Comparison of ENCODE assay signal across 11 cellular contexts in the genomic region with DNA sequence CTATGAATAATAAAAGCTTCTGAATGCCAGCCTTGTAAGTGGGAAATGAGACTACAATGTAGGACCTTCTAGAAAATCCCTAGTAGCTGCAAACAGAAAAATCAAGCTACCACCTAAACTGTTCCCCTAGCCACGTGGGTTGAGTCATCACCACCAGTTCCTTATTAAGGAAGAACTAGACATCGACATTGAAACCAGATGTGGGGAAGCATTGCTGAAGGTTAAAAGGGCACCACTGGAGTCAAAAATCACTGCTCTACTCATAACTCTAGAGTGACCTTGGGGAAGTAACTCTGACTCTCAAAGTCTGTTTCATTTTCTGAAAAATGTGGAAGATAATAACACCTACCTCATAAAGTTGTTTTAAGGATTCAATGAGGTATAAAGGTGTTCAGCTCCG. TPM values are rescaled to one million over a fixed set of nuclear protein-coding genes. Genes with fewer than 3 reads are reported as not detected.
DNase-seq lines count a peak whose midpoint lies in the region; ATAC-seq and TF ChIP-seq lines count a peak whose summit lies in the region.
"Had no signal": no experiment of that assay in that cellular context is flagged by ENCODE, and none has a peak within 500 bp of the region (broad histone marks: within the 10 kb centered on the region; RNA-seq: fewer than 3 reads in every experiment).

No MANE protein-coding gene starts in this region.

- H4K8ac ChIP-seq in neuronal stem cell (ENCODE audit: low read depth, low read length), result no peak overlapping the region

- no peak overlapping the region for H3K4ac ChIP-seq in neuronal stem cell (ENCODE audit: low read length)

- WGBS in neuronal stem cell (ENCODE audit: extremely low coverage in 2 of 2, insufficient read length in 2 of 2, insufficient replicate concordance in 1 of 2), 2 donors, result no CpG with 5 or more reads among the region's 3 CpGs

- H4K91ac ChIP-seq in neuronal stem cell (ENCODE audit: low read depth, low read length, poor library complexity), result no peak overlapping the region

- H2AK5ac ChIP-seq in neuronal stem cell (ENCODE audit: low read depth, low read length), result no peak overlapping the region

- no peak overlapping the region for H3K4me2 ChIP-seq in neuronal stem cell (ENCODE audit: insufficient read depth, low read length, poor library complexity, severe bottlenecking)

- peaks cover 3 to 6% of the 10 kb centered on the region in 2 donors for H3K4me1 ChIP-seq in neuronal stem cell (ENCODE audit: control insufficient read depth in 2 of 2, insufficient read depth in 1 of 2, low read depth in 1 of 2, low read length in 2 of 2)

- no peak for TF ChIP-seq CTCF in dorsolateral prefrontal cortex (IDR thresholded peaks at IDR 0.05 in 54 of 56, conservative IDR thresholded peaks at IDR 0.05 in 2 of 56; ENCODE audit: low read depth in 1 of 56, partially characterized antibody in 56 of 56)

- H3K36me3 ChIP-seq in neuronal stem cell (replicated peaks in 1 of 2; ENCODE audit: control insufficient read depth in 2 of 2, insufficient read depth in 2 of 2, low read length in 2 of 2), result no peaks in the 10 kb centered on the region
- H3K36me3 ChIP-seq: stomach had no signal

- H3K9ac ChIP-seq in neuronal stem cell (ENCODE audit: low read depth, low read length, poor library complexity), result no peak overlapping the region

- H3K14ac ChIP-seq in neuronal stem cell (ENCODE audit: low read length), result no peak overlapping the region

- H3K79me1 ChIP-seq in neuronal stem cell (ENCODE audit: low read depth, low read length), result no peaks in the 10 kb centered on the region

- H2BK120ac ChIP-seq in neuronal stem cell (ENCODE audit: low read depth, low read length), result no peak overlapping the region

- no peak overlapping the region for H2BK15ac ChIP-seq in neuronal stem cell (ENCODE audit: low read length)

- H3K4me3 ChIP-seq in neuronal stem cell (ENCODE audit: low read length in 2 of 2) (no peak overlapping the region), dorsolateral prefrontal cortex (no peak overlapping the region)
- H3K4me3 ChIP-seq: stomach had no signal

- intact Hi-C loops in dorsolateral prefrontal cortex (cut with DNase I), result no loop called here

- H3K27ac ChIP-seq in neuronal stem cell (replicated peaks; ENCODE audit: low read length), result no peak overlapping the region
- peak overlapping the region in 1 of 59 donors; percentile 36 for H3K27ac ChIP-seq in dorsolateral prefrontal cortex
- H3K27ac ChIP-seq: stomach had no signal

- no peak overlapping the region for H3K23ac ChIP-seq in neuronal stem cell (ENCODE audit: low read depth, low read length, poor library complexity)

- H2BK12ac ChIP-seq in neuronal stem cell (ENCODE audit: low read length), result no peak overlapping the region

- DNase-seq in RPMI7951 (ENCODE audit: low read depth) (peak; percentile 81), neuronal stem cell (ENCODE audit: low spot score) (no peak), dorsolateral prefrontal cortex (no peak), NCI-H82 (lab: John Stamatoyannopoulos, UW) (no peak)
- DNase-seq: activated T-cell treated with anti-CD3 and anti-CD28 coated beads, Interleukin-2, amount 50 U/mL, for 1 hour; NCI-H526 treated with DMSO at 0.1 percent for 48 hours; stomach had no signal

- H3K9me3 ChIP-seq in neuronal stem cell (replicated peaks in 1 of 2; ENCODE audit: control insufficient read depth in 2 of 2, insufficient read depth in 1 of 2, low read depth in 1 of 2, low read length in 2 of 2), result no peaks in the 10 kb centered on the region
- H3K9me3 ChIP-seq: stomach had no signal

- ATAC-seq in GM18520 (IDR thresholded peaks at IDR 0.05; ENCODE audit: unreplicated experiment) (peak; percentile 74), HG02571 (IDR thresholded peaks at IDR 0.05; ENCODE audit: unreplicated experiment) (peak; percentile 84), GM19397 (IDR thresholded peaks at IDR 0.05; ENCODE audit: unreplicated experiment) (no peak), GM18498 (IDR thresholded peaks at IDR 0.05; ENCODE audit: unreplicated experiment) (no peak)

- H2AFZ ChIP-seq in neuronal stem cell (ENCODE audit: low read length), result peak overlapping the region; percentile 16

- H2BK5ac ChIP-seq in neuronal stem cell (ENCODE audit: low read length), result no peak overlapping the region

- H3K18ac ChIP-seq in neuronal stem cell (ENCODE audit: low read length), result no peak overlapping the region

- peaks cover 0 to 3% (median 0%) of the 10 kb centered on the region in 3 experiments for H3K27me3 ChIP-seq in neuronal stem cell (ENCODE audit: control insufficient read depth in 3 of 3, insufficient read depth in 3 of 3, low read depth in 1 of 3, low read length in 3 of 3)
- H3K27me3 ChIP-seq in dorsolateral prefrontal cortex, result no peaks in the 10 kb centered on the region

RNA-seq across cellular contexts. Expression of a gene that starts 9.4 kb away (rescaled TPM):
- total RNA-seq in RPMI7951 (2014; rRNA removed; shearing (Covaris generic)), result 157 and 175 TPM in 2 replicates
- polyA plus RNA-seq in neuronal stem cell (2013, experiment 1 of 2), result 141 TPM
- polyA plus RNA-seq in neuronal stem cell (2013, experiment 2 of 2), result 128 TPM
- total RNA-seq in dorsolateral prefrontal cortex, result 100 to 1,000 TPM in 2 of 120 experiments, 10 to 100 TPM in 118; 43.6 to 104 (median 72.6) TPM

RNA-seq across cellular contexts. Expression of a gene that starts 38.2 kb away (rescaled TPM):
- total RNA-seq in RPMI7951 (2014; rRNA removed; shearing (Covaris generic)), result 90.1 and 94.2 TPM in 2 replicates
- 54.7 TPM for polyA plus RNA-seq in neuronal stem cell (2013, experiment 1 of 2)
- polyA plus RNA-seq in neuronal stem cell (2013, experiment 2 of 2), result 55.2 TPM
- total RNA-seq in dorsolateral prefrontal cortex, result 100 to 1,000 TPM in 91 of 120 experiments, 10 to 100 TPM in 29; 78.7 to 157 (median 110) TPM

RNA-seq across cellular contexts. Expression of a gene that starts 53.7 kb away (rescaled TPM):
- total RNA-seq in RPMI7951 (2014; rRNA removed; shearing (Covaris generic)), result 253 and 296 TPM in 2 replicates
- polyA plus RNA-seq in neuronal stem cell (2013, experiment 1 of 2), result 95.8 TPM
- polyA plus RNA-seq in neuronal stem cell (2013, experiment 2 of 2), result 96.2 TPM
- 1 to 10 TPM in 117 of 120 experiments, under 1 TPM in 3; 0.73 to 10.0 (median 3.9) TPM for total RNA-seq in dorsolateral prefrontal cortex

RNA-seq across cellular contexts. Expression of a gene that starts 59.2 kb away (rescaled TPM):
- total RNA-seq in RPMI7951 (2014; rRNA removed; shearing (Covaris generic)), result 11.9 and 19.6 TPM in 2 replicates
- 18.5 TPM for polyA plus RNA-seq in neuronal stem cell (2013, experiment 1 of 2)
- polyA plus RNA-seq in neuronal stem cell (2013, experiment 2 of 2), result 20.2 TPM
- 10 to 100 TPM; 18.9 to 43.4 (median 28.9) TPM for total RNA-seq in dorsolateral prefrontal cortex

Comparison
In these comparisons a context has a peak if more than half of its experiments do, and no peak if none do; other contexts are left out.
1. ATAC-seq: peak in GM18520 (single experiment) and HG02571 (single experiment); none in GM19397 (single experiment) and GM18498 (single experiment).
2. RNA of a gene that starts 53.7 kb away (total RNA-seq): 253 to 296 TPM in RPMI7951; 0.73 to 10.0 TPM in dorsolateral prefrontal cortex; every median in the first group is over 10 times any median in the second.